18 cellular contexts compared by ENCODE assay signal in the genomic region with DNA sequence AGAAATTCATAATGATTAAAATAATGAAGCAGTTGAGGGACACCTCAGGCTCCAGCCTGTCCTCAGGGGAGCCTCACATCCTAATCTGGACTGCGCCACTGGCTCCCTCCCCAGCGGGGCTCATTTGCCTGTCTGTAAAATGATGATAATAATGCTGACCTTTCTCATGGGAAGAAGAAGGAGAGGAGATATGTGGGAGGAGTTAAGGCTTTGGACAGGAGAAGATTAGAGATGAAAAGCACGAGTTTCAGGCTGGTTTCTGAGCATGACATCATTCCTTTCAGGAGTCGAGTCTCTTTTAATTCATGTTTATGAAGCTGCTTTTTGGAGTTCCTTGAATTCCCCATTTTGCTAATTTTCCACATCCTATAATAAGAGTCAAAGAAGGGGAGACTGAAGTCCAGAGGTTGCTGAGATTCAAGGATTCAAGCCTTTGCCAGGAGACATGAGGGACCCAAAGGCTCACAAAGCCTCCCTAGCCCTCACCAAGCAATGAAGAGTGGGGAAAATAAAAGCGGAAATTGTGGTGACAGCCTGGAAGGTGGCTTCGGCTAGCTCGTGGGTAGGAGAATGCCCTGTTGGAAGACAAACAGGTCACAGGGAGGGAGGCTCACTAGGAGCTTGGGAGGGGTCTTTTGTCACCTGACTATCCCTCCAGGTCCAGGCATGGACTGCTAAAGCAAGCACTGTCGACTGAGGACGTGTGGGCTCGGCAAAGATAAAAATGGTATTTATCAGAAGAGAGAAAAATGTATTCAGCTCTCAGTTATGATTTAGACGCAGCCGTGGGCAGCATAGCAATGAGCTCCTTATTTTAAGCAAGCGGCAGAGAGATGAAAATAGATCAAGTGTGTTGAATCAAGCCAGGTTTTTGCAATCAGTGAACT. TPM values are rescaled to one million over a fixed set of nuclear protein-coding genes. Genes with fewer than 3 reads are reported as not detected.
DNase-seq lines count a peak whose midpoint lies in the region; ATAC-seq and TF ChIP-seq lines count a peak whose summit lies in the region.
"Had no signal": no experiment of that assay in that cellular context is flagged by ENCODE, and none has a peak within 500 bp of the region (broad histone marks: within the 10 kb centered on the region; RNA-seq: fewer than 3 reads in every experiment).

No MANE protein-coding gene starts in this region.

- H2BK5ac ChIP-seq in neuronal stem cell (ENCODE audit: low read length), result no peak overlapping the region

- H3K14ac ChIP-seq in neuronal stem cell (ENCODE audit: low read length), result no peak overlapping the region

- H2BK15ac ChIP-seq in neuronal stem cell (ENCODE audit: low read length), result no peak overlapping the region

- H3K23ac ChIP-seq in neuronal stem cell (ENCODE audit: low read depth, low read length, poor library complexity), result no peak overlapping the region

- H3K27me3 ChIP-seq in DND-41 (ENCODE audit: insufficient read depth, low read length, poor library complexity) (no peaks in the 10 kb centered on the region), neuronal stem cell (ENCODE audit: control insufficient read depth in 3 of 3, insufficient read depth in 3 of 3, low read depth in 1 of 3, low read length in 3 of 3) (no peaks in the 10 kb centered on the region)
- H3K27me3 ChIP-seq: ascending aorta, hepatocyte, MG63, SJCRH30 had no signal

- H2AK5ac ChIP-seq in neuronal stem cell (ENCODE audit: low read depth, low read length), result no peak overlapping the region

- ATAC-seq in DND-41 (ENCODE audit: insufficient read depth, low read depth) (peak; percentile 56; the same call in 2 of the 3 replicates), HG03095 (IDR thresholded peaks at IDR 0.05; ENCODE audit: unreplicated experiment) (no peak), GM18858 (IDR thresholded peaks at IDR 0.05; ENCODE audit: unreplicated experiment) (no peak), GM18907 (IDR thresholded peaks at IDR 0.05; ENCODE audit: unreplicated experiment) (no peak)
- ATAC-seq: activated T-helper 17 cell treated with anti-CD3 and anti-CD28 coated beads, Interleukin-2, amount 50 U/mL, for 72 hours; left colon had no signal

- H2BK12ac ChIP-seq in neuronal stem cell (ENCODE audit: low read length), result no peak overlapping the region

- no peak overlapping the region for H3K18ac ChIP-seq in neuronal stem cell (ENCODE audit: low read length)

- no peak overlapping the region for H3K4ac ChIP-seq in neuronal stem cell (ENCODE audit: low read length)

- H3K4me1 ChIP-seq in DND-41 (ENCODE audit: insufficient read depth, low read length) (peaks cover 12% of the 10 kb centered on the region), neuronal stem cell (ENCODE audit: control insufficient read depth in 2 of 2, insufficient read depth in 1 of 2, low read depth in 1 of 2, low read length in 2 of 2) (peaks cover 2 to 14% of the 10 kb centered on the region in 2 donors)
- H3K4me1 ChIP-seq: psoas muscle had no signal

- H3K36me3 ChIP-seq in DND-41 (ENCODE audit: insufficient read depth, low read length) (no peaks in the 10 kb centered on the region), neuronal stem cell (replicated peaks in 1 of 2; ENCODE audit: control insufficient read depth in 2 of 2, insufficient read depth in 2 of 2, low read length in 2 of 2) (no peaks in the 10 kb centered on the region)
- H3K36me3 ChIP-seq: ascending aorta, esophagus squamous epithelium, MG63, SJCRH30 had no signal

- H3K4me2 ChIP-seq in DND-41 (ENCODE audit: insufficient read depth, low read length) (no peak overlapping the region), neuronal stem cell (ENCODE audit: insufficient read depth, low read length, poor library complexity, severe bottlenecking) (no peak overlapping the region)
- H3K4me2 ChIP-seq: hepatocyte had no signal

- H3K4me3 ChIP-seq in DND-41 (ENCODE audit: low read depth in 1 of 2, low read length in 2 of 2) (no peak overlapping the region), neuronal stem cell (ENCODE audit: low read length in 2 of 2) (no peak overlapping the region)
- H3K4me3 ChIP-seq: esophagus squamous epithelium, hepatocyte, MG63, psoas muscle, SJCRH30 had no signal

- DNase-seq in DND-41 (no peak), NCI-H2227 (lab: John Stamatoyannopoulos, UW; ENCODE audit: unreplicated experiment) (peak; percentile 75), caudate nucleus (lab: John Stamatoyannopoulos, UW) (peak in 42 of 61 donors; percentile 3 to 90 (median 30)), neuronal stem cell (ENCODE audit: low spot score) (no peak), KG1 (lab: John Stamatoyannopoulos, UW) (no peak)
- DNase-seq: dermis blood vessel endothelial cell; esophagus squamous epithelium; left colon; MG63; NK-92 treated with Interleukin-12 subunit alpha and Interleukin-12 subunit beta, amount 100 ng/mL, for 24 hours; psoas muscle; SJCRH30 had no signal

- TF ChIP-seq CTCF in DND-41 (IDR thresholded peaks at IDR 0.05; ENCODE audit: borderline replicate concordance, extremely low read depth, low read length, poor library complexity, severe bottlenecking), result no peak

- H3K9ac ChIP-seq in DND-41 (ENCODE audit: low read depth, low read length) (no peak overlapping the region), neuronal stem cell (ENCODE audit: low read depth, low read length, poor library complexity) (no peak overlapping the region)

- H4K8ac ChIP-seq in neuronal stem cell (ENCODE audit: low read depth, low read length), result no peak overlapping the region

- no peak overlapping the region for H4K91ac ChIP-seq in neuronal stem cell (ENCODE audit: low read depth, low read length, poor library complexity)

- no peaks in the 10 kb centered on the region for H4K20me1 ChIP-seq in DND-41 (ENCODE audit: insufficient read depth, low read length)

- WGBS in neuronal stem cell (ENCODE audit: extremely low coverage in 2 of 2, insufficient read length in 2 of 2, insufficient replicate concordance in 1 of 2), 2 donors, result no CpG with 5 or more reads among the region's 13 CpGs

- no peak overlapping the region for H2BK120ac ChIP-seq in neuronal stem cell (ENCODE audit: low read depth, low read length)

- H3K79me2 ChIP-seq in DND-41 (ENCODE audit: insufficient read depth, low read length), result no peaks in the 10 kb centered on the region
- H3K79me2 ChIP-seq: hepatocyte had no signal

- H3K27ac ChIP-seq in DND-41 (ENCODE audit: low read length) (peak overlapping the region; percentile 41), caudate nucleus (ENCODE audit: low read depth, low read length) (peak overlapping the region; percentile 22), neuronal stem cell (replicated peaks; ENCODE audit: low read length) (no peak overlapping the region)
- H3K27ac ChIP-seq: ascending aorta, esophagus squamous epithelium, hepatocyte, psoas muscle, SJCRH30 had no signal

- no peaks in the 10 kb centered on the region for H3K9me3 ChIP-seq in DND-41 (ENCODE audit: insufficient read depth, low read length, severe bottlenecking)
- no peaks in the 10 kb centered on the region for H3K9me3 ChIP-seq in neuronal stem cell (replicated peaks in 1 of 2; ENCODE audit: control insufficient read depth in 2 of 2, insufficient read depth in 1 of 2, low read depth in 1 of 2, low read length in 2 of 2)
- H3K9me3 ChIP-seq: ascending aorta, esophagus squamous epithelium, MG63, psoas muscle, SJCRH30 had no signal

- H2AFZ ChIP-seq in DND-41 (ENCODE audit: low read depth, low read length) (no peak overlapping the region), neuronal stem cell (ENCODE audit: low read length) (peak overlapping the region; percentile 69)
- H2AFZ ChIP-seq: hepatocyte had no signal

- no peaks in the 10 kb centered on the region for H3K79me1 ChIP-seq in neuronal stem cell (ENCODE audit: low read depth, low read length)

RNA-seq across cellular contexts. Expression of gene STMN1, which starts 27.5 kb away (rescaled TPM):
- polyA plus RNA-seq in neuronal stem cell (2013, experiment 1 of 2), result 714 TPM
- polyA plus RNA-seq in neuronal stem cell (2013, experiment 2 of 2), result 708 TPM

RNA-seq across cellular contexts. Expression of gene PAQR7, which starts 58.2 kb away (rescaled TPM):
- 2.4 TPM for polyA plus RNA-seq in neuronal stem cell (2013, experiment 1 of 2)
- polyA plus RNA-seq in neuronal stem cell (2013, experiment 2 of 2), result 2.3 TPM

Comparison
In these comparisons a context has a peak if more than half of its experiments do, and no peak if none do; other contexts are left out.
1. DNase-seq: peak in NCI-H2227 (single experiment) and caudate nucleus (42 of 61); none in DND-41 (single experiment), neuronal stem cell (single experiment) and KG1 (single experiment).